ENCODE assay signal across 9 cellular contexts in genomic region chr15:43832485-43832884, GRCh38. TPM values are rescaled to one million over a fixed set of nuclear protein-coding genes. Genes with fewer than 3 reads are reported as not detected.
DNase-seq lines count a peak whose midpoint lies in the region; ATAC-seq and TF ChIP-seq lines count a peak whose summit lies in the region.
"Not testable (repeated sequence)": the region's sequence is repeated elsewhere in the genome, so short reads cannot be mapped to it uniquely, and the experiment has no call there.
"Had no signal": no experiment of that assay in that cellular context is flagged by ENCODE, and none has a peak within 500 bp of the region (broad histone marks: within the 10 kb centered on the region; RNA-seq: fewer than 3 reads in every experiment).

No MANE protein-coding gene starts in this region.

- POLR2A ChIA-PET in A673 (lab: Charles Lee; ENCODE audit: low non-redundant PET), result not testable (repeated sequence)
- POLR2A ChIA-PET in CD4-positive, alpha-beta memory T cell (lab: Charles Lee; ENCODE audit: partially characterized antibody), result interaction anchor here (0.6 to 1.4 kb wide), 5 partner anchors 9 to 879 kb away, joined by 3 to 4 read pairs (median 3); partner anchors contain the start of genes B2M and PATL2
- POLR2A ChIA-PET in activated CD4-positive, alpha-beta memory T cell treated with anti-CD3 and anti-CD28 coated beads, Interleukin-2, amount 10 ng/mL, durations not matched to agents 7 days and 5 days (lab: Charles Lee), result interaction anchor here (1.0 to 5.1 kb wide), 9 partner anchors 8 to 86 kb away, joined by 3 to 20 read pairs (median 4); partner anchors contain the start of genes ELL3, HYPK, MFAP1 and PDIA3

- CTCF ChIA-PET in A673 (lab: Charles Lee); CD4-positive, alpha-beta memory T cell (lab: Charles Lee; ENCODE audit: partially characterized antibody): not testable (repeated sequence)
- CTCF ChIA-PET in activated CD4-positive, alpha-beta memory T cell treated with anti-CD3 and anti-CD28 coated beads, Interleukin-2, amount 10 ng/mL, durations not matched to agents 7 days and 5 days (lab: Charles Lee), result interaction anchor here (0.6 to 1.0 kb wide), 3 partner anchors 8 to 465 kb away, joined by 3 to 4 read pairs (median 3); partner anchors contain the start of gene MFAP1

- peaks cover 58% of the 10 kb centered on the region for H3K36me3 ChIP-seq in A673 (ENCODE audit: insufficient read depth, low read length, poor library complexity, severe bottlenecking)
- H3K36me3 ChIP-seq in CD4-positive, alpha-beta memory T cell (ENCODE audit: insufficient read depth, low read length), result peaks cover 11% of the 10 kb centered on the region
- peaks cover 57% of the 10 kb centered on the region for H3K36me3 ChIP-seq in Karpas-422 (ENCODE audit: insufficient read depth, low read length)
- H3K36me3 ChIP-seq in SU-DHL-6 (ENCODE audit: low read length), result peaks cover 52% of the 10 kb centered on the region

- H3K36me3 Mint-ChIP-seq in CD4-positive, alpha-beta memory T cell, result peaks cover 23 to 26% of the 10 kb centered on the region in 2 donors
- peaks cover 66% of the 10 kb centered on the region for H3K36me3 Mint-ChIP-seq in activated CD4-positive, alpha-beta memory T cell treated with anti-CD3 and anti-CD28 coated beads, Interleukin-2, amount 10 ng/mL, durations not matched to agents 7 days and 5 days (ENCODE audit: low read depth)
- H3K36me3 Mint-ChIP-seq in activated T-helper 1 cell treated with anti-CD3 and anti-CD28 coated beads, Interleukin-12 subunit alpha, Interleukin-12 subunit beta, Interleukin-2, Interleukin-4 antibody, amounts not matched to agents 30 ng/mL and 10 ng/mL and 1 ng/mL, durations not matched to agents 14 hours and 24 hours and 36 hours (ENCODE audit: low read depth), result peaks cover 45% of the 10 kb centered on the region
- H3K36me3 Mint-ChIP-seq in effector memory CD8-positive, alpha-beta T cell (ENCODE audit: insufficient read depth), result peaks cover 32% of the 10 kb centered on the region
- H3K36me3 Mint-ChIP-seq in stimulated activated effector memory CD8-positive, alpha-beta T cell treated with anti-CD3 and anti-CD28 coated beads, Interleukin-12 subunit alpha, Interleukin-12 subunit beta, amount 100 ng/mL, for 72 hours, result peaks cover 100% of the 10 kb centered on the region

- H3K4me3 Mint-ChIP-seq in CD4-positive, alpha-beta memory T cell, result peak overlapping the region in 5 of 8 donors; percentile 40 to 74 (median 56)
- peak overlapping the region; percentile 64 for H3K4me3 Mint-ChIP-seq in activated CD4-positive, alpha-beta memory T cell treated with anti-CD3 and anti-CD28 coated beads, Interleukin-2, amount 10 ng/mL, durations not matched to agents 7 days and 5 days
- peak overlapping the region; percentile 45 for H3K4me3 Mint-ChIP-seq in activated T-helper 1 cell treated with anti-CD3 and anti-CD28 coated beads, Interleukin-12 subunit alpha, Interleukin-12 subunit beta, Interleukin-2, Interleukin-4 antibody, amounts not matched to agents 30 ng/mL and 10 ng/mL and 1 ng/mL, durations not matched to agents 14 hours and 24 hours and 36 hours
- H3K4me3 Mint-ChIP-seq in effector memory CD8-positive, alpha-beta T cell, result peak overlapping the region; percentile 40 to 63
- peak overlapping the region; percentile 42 for H3K4me3 Mint-ChIP-seq in stimulated activated effector memory CD8-positive, alpha-beta T cell treated with anti-CD3 and anti-CD28 coated beads, Interleukin-12 subunit alpha, Interleukin-12 subunit beta, amount 100 ng/mL, for 72 hours

- peaks cover 17 to 45% (median 28%) of the 10 kb centered on the region in 4 donors for H3K4me1 Mint-ChIP-seq in CD4-positive, alpha-beta memory T cell
- peaks cover 45% of the 10 kb centered on the region for H3K4me1 Mint-ChIP-seq in activated CD4-positive, alpha-beta memory T cell treated with anti-CD3 and anti-CD28 coated beads, Interleukin-2, amount 10 ng/mL, durations not matched to agents 7 days and 5 days
- H3K4me1 Mint-ChIP-seq in activated T-helper 1 cell treated with anti-CD3 and anti-CD28 coated beads, Interleukin-12 subunit alpha, Interleukin-12 subunit beta, Interleukin-2, Interleukin-4 antibody, amounts not matched to agents 30 ng/mL and 10 ng/mL and 1 ng/mL, durations not matched to agents 14 hours and 24 hours and 36 hours (ENCODE audit: low read depth), result peaks cover 48% of the 10 kb centered on the region
- H3K4me1 Mint-ChIP-seq in effector memory CD8-positive, alpha-beta T cell (ENCODE audit: low read depth in 2 of 2), result peaks cover 25 to 32% of the 10 kb centered on the region in 2 donors
- peaks cover 37% of the 10 kb centered on the region for H3K4me1 Mint-ChIP-seq in stimulated activated effector memory CD8-positive, alpha-beta T cell treated with anti-CD3 and anti-CD28 coated beads, Interleukin-12 subunit alpha, Interleukin-12 subunit beta, amount 100 ng/mL, for 72 hours

- not testable (repeated sequence) for ATAC-seq in effector memory CD8-positive, alpha-beta T cell (replicated peaks); stimulated activated effector memory CD8-positive, alpha-beta T cell treated with anti-CD3 and anti-CD28 coated beads, Interleukin-12 subunit alpha, Interleukin-12 subunit beta, amount 100 ng/mL, for 72 hours

- H3K27ac ChIP-seq in A673 (ENCODE audit: low read depth, low read length, poor library complexity, severe bottlenecking) (peak overlapping the region; percentile 62), Karpas-422 (ENCODE audit: low read length) (peak overlapping the region; percentile 85), SU-DHL-6 (ENCODE audit: low read depth, low read length) (peak overlapping the region; percentile 93)
- not testable (repeated sequence) for H3K27ac ChIP-seq in CD4-positive, alpha-beta memory T cell (ENCODE audit: low read depth, low read length)

- H3K4me2 ChIP-seq in Karpas-422 (ENCODE audit: low read depth, low read length, poor library complexity, severe bottlenecking), result not testable (repeated sequence)
- peak overlapping the region; percentile 100 for H3K4me2 ChIP-seq in SU-DHL-6 (ENCODE audit: low read depth, low read length, poor library complexity, severe bottlenecking)

- not testable (repeated sequence) for TF ChIP-seq CTCF in A673 (conservative IDR thresholded peaks at IDR 0.05; ENCODE audit: low read depth, low read length); SU-DHL-6 (IDR thresholded peaks at IDR 0.05; ENCODE audit: insufficient read depth, low read length, poor library complexity, severe bottlenecking)

- not testable (repeated sequence) for H3K9me3 Mint-ChIP-seq in CD4-positive, alpha-beta memory T cell; activated CD4-positive, alpha-beta memory T cell treated with anti-CD3 and anti-CD28 coated beads, Interleukin-2, amount 10 ng/mL, durations not matched to agents 7 days and 5 days; activated T-helper 1 cell treated with anti-CD3 and anti-CD28 coated beads, Interleukin-12 subunit alpha, Interleukin-12 subunit beta, Interleukin-2, Interleukin-4 antibody, amounts not matched to agents 30 ng/mL and 10 ng/mL and 1 ng/mL, durations not matched to agents 14 hours and 24 hours and 36 hours; effector memory CD8-positive, alpha-beta T cell; stimulated activated effector memory CD8-positive, alpha-beta T cell treated with anti-CD3 and anti-CD28 coated beads, Interleukin-12 subunit alpha, Interleukin-12 subunit beta, amount 100 ng/mL, for 72 hours

- H3K27me3 ChIP-seq in A673 (replicated peaks; ENCODE audit: insufficient read depth, low read depth, low read length, poor library complexity); CD4-positive, alpha-beta memory T cell (ENCODE audit: insufficient read depth, low read length); Karpas-422 (ENCODE audit: low read length); SU-DHL-6 (ENCODE audit: low read length): not testable (repeated sequence)

- H3K27ac Mint-ChIP-seq in CD4-positive, alpha-beta memory T cell, result peak overlapping the region in 5 of 7 donors; percentile 42 to 93 (median 68)
- peak overlapping the region; percentile 74 for H3K27ac Mint-ChIP-seq in activated CD4-positive, alpha-beta memory T cell treated with anti-CD3 and anti-CD28 coated beads, Interleukin-2, amount 10 ng/mL, durations not matched to agents 7 days and 5 days
- H3K27ac Mint-ChIP-seq in activated T-helper 1 cell treated with anti-CD3 and anti-CD28 coated beads, Interleukin-12 subunit alpha, Interleukin-12 subunit beta, Interleukin-2, Interleukin-4 antibody, amounts not matched to agents 30 ng/mL and 10 ng/mL and 1 ng/mL, durations not matched to agents 14 hours and 24 hours and 36 hours, result not testable (repeated sequence)
- H3K27ac Mint-ChIP-seq in effector memory CD8-positive, alpha-beta T cell, result peak overlapping the region; percentile 73 to 83
- peak overlapping the region; percentile 32 for H3K27ac Mint-ChIP-seq in stimulated activated effector memory CD8-positive, alpha-beta T cell treated with anti-CD3 and anti-CD28 coated beads, Interleukin-12 subunit alpha, Interleukin-12 subunit beta, amount 100 ng/mL, for 72 hours

- not testable (repeated sequence) for DNase-seq in A673 (ENCODE audit: low spot score); CD4-positive, alpha-beta memory T cell; Karpas-422; activated CD4-positive, alpha-beta memory T cell treated with anti-CD3 and anti-CD28 coated beads, Interleukin-2, amount 10 ng/mL, durations not matched to agents 7 days and 5 days; activated T-helper 1 cell treated with anti-CD3 and anti-CD28 coated beads, Interleukin-12 subunit alpha, Interleukin-12 subunit beta, Interleukin-2, Interleukin-4 antibody, amounts not matched to agents 30 ng/mL and 10 ng/mL and 1 ng/mL, durations not matched to agents 14 hours and 24 hours and 36 hours (ENCODE audit: low spot score); effector memory CD8-positive, alpha-beta T cell; stimulated activated effector memory CD8-positive, alpha-beta T cell treated with anti-CD3 and anti-CD28 coated beads, Interleukin-12 subunit alpha, Interleukin-12 subunit beta, amount 100 ng/mL, for 72 hours (ENCODE audit: low spot score in 2 of 2)

- not testable (repeated sequence) for H3K9ac ChIP-seq in Karpas-422 (ENCODE audit: low read length)
- peak overlapping the region; percentile 92 for H3K9ac ChIP-seq in SU-DHL-6 (ENCODE audit: low read length)

- H3K27me3 Mint-ChIP-seq in CD4-positive, alpha-beta memory T cell; activated CD4-positive, alpha-beta memory T cell treated with anti-CD3 and anti-CD28 coated beads, Interleukin-2, amount 10 ng/mL, durations not matched to agents 7 days and 5 days; activated T-helper 1 cell treated with anti-CD3 and anti-CD28 coated beads, Interleukin-12 subunit alpha, Interleukin-12 subunit beta, Interleukin-2, Interleukin-4 antibody, amounts not matched to agents 30 ng/mL and 10 ng/mL and 1 ng/mL, durations not matched to agents 14 hours and 24 hours and 36 hours (ENCODE audit: insufficient read depth); effector memory CD8-positive, alpha-beta T cell: not testable (repeated sequence)

- not testable (repeated sequence) for BruUV-seq in A673 (replicated peaks; lab: Mats Ljungman, UMichigan)

- intact Hi-C loops in A673 (cut with micrococcal nuclease; ENCODE audit: unreplicated experiment); CD4-positive, alpha-beta memory T cell (cut with micrococcal nuclease); activated T-helper 1 cell treated with anti-CD3 and anti-CD28 coated beads, Interleukin-12 subunit alpha, Interleukin-12 subunit beta, Interleukin-2, Interleukin-4 antibody, amounts not matched to agents 30 ng/mL and 10 ng/mL and 1 ng/mL, durations not matched to agents 14 hours and 24 hours and 36 hours (cut with micrococcal nuclease): not testable (repeated sequence)

- not testable (repeated sequence) for H3K4me1 ChIP-seq in A673 (ENCODE audit: insufficient read depth, low read length, poor library complexity, severe bottlenecking)
- H3K4me1 ChIP-seq in CD4-positive, alpha-beta memory T cell (ENCODE audit: insufficient read depth, low read length), result peaks cover 37% of the 10 kb centered on the region
- H3K4me1 ChIP-seq in Karpas-422 (ENCODE audit: low read length), result peaks cover 44% of the 10 kb centered on the region

- H4K20me1 ChIP-seq in Karpas-422 (ENCODE audit: insufficient read depth, low read depth, low read length), result not testable (repeated sequence)
- H4K20me1 ChIP-seq in SU-DHL-6 (ENCODE audit: low read depth, low read length), result peaks cover 30% of the 10 kb centered on the region; the same call in 1 of the 2 replicates

- not testable (repeated sequence) for H2AFZ ChIP-seq in Karpas-422 (ENCODE audit: low read length); SU-DHL-6 (ENCODE audit: low read depth, low read length, severe bottlenecking)

- H3F3A ChIP-seq in SU-DHL-6 (ENCODE audit: insufficient read depth), result peaks cover 41% of the 10 kb centered on the region

- H3K9me3 ChIP-seq in A673 (ENCODE audit: low read depth, low read length, poor library complexity, severe bottlenecking); CD4-positive, alpha-beta memory T cell (ENCODE audit: control insufficient read depth in 1 of 2, low read length in 2 of 2); Karpas-422 (ENCODE audit: low read length); SU-DHL-6 (ENCODE audit: insufficient read depth, low read length): not testable (repeated sequence)

- H3K9me2 ChIP-seq in Karpas-422 (replicated peaks; ENCODE audit: insufficient read depth, low read length); SU-DHL-6 (replicated peaks; ENCODE audit: insufficient read depth, low read length): not testable (repeated sequence)

- not testable (repeated sequence) for H3K4me3 ChIP-seq in A673 (ENCODE audit: low read depth, low read length, poor library complexity, severe bottlenecking); CD4-positive, alpha-beta memory T cell (ENCODE audit: low read length in 2 of 2); Karpas-422 (ENCODE audit: low read length)
- H3K4me3 ChIP-seq in SU-DHL-6 (ENCODE audit: insufficient read depth, low read length, poor library complexity, severe bottlenecking), result peak overlapping the region; percentile 81

- H3K79me2 ChIP-seq in Karpas-422 (ENCODE audit: low read length), result peaks cover 76% of the 10 kb centered on the region
- peaks cover 98% of the 10 kb centered on the region for H3K79me2 ChIP-seq in SU-DHL-6 (ENCODE audit: insufficient read depth, low read length)

RNA-seq across cellular contexts. Expression of gene WDR76, which starts 5.7 kb away (rescaled TPM):
- total RNA-seq in A673 (2021), result 61.3 and 65.2 TPM in 2 replicates
- 10 to 100 TPM; 17.2 TPM for total RNA-seq in CD4-positive, alpha-beta memory T cell
- 10 to 100 TPM in 1 of 2 donors, 1 to 10 TPM in 1; 8.7 to 12.2 TPM for polyA plus RNA-seq in CD4-positive, alpha-beta memory T cell
- total RNA-seq in Karpas-422 (2014; rRNA removed; shearing (Covaris generic); ENCODE audit: low replicate concordance), result 39.9 and 43.8 TPM in 2 replicates
- 10 to 100 TPM; 72.2 to 74.7 TPM for total RNA-seq in activated CD4-positive, alpha-beta memory T cell treated with anti-CD3 and anti-CD28 coated beads, Interleukin-2, amount 10 ng/mL, durations not matched to agents 7 days and 5 days
- total RNA-seq in activated T-helper 1 cell treated with anti-CD3 and anti-CD28 coated beads, Interleukin-12 subunit alpha, Interleukin-12 subunit beta, Interleukin-2, Interleukin-4 antibody, amounts not matched to agents 30 ng/mL and 10 ng/mL and 1 ng/mL, durations not matched to agents 14 hours and 24 hours and 36 hours, result 71.1 and 75.2 TPM in 2 replicates

RNA-seq across cellular contexts. Expression of gene MFAP1, which starts 8.0 kb away (rescaled TPM):
- total RNA-seq in A673 (2021), result 43.2 and 45.4 TPM in 2 replicates
- total RNA-seq in CD4-positive, alpha-beta memory T cell, result 10 to 100 TPM; 24.9 to 25.9 TPM
- 10 to 100 TPM in 1 of 2 donors, 1 to 10 TPM in 1; 5.4 to 22.5 TPM for polyA plus RNA-seq in CD4-positive, alpha-beta memory T cell
- 19.7 and 23.0 TPM in 2 replicates for total RNA-seq in Karpas-422 (2014; rRNA removed; shearing (Covaris generic); ENCODE audit: low replicate concordance)
- 10 to 100 TPM; 34.4 to 37.3 TPM for total RNA-seq in activated CD4-positive, alpha-beta memory T cell treated with anti-CD3 and anti-CD28 coated beads, Interleukin-2, amount 10 ng/mL, durations not matched to agents 7 days and 5 days
- 46.4 and 46.6 TPM in 2 replicates for total RNA-seq in activated T-helper 1 cell treated with anti-CD3 and anti-CD28 coated beads, Interleukin-12 subunit alpha, Interleukin-12 subunit beta, Interleukin-2, Interleukin-4 antibody, amounts not matched to agents 30 ng/mL and 10 ng/mL and 1 ng/mL, durations not matched to agents 14 hours and 24 hours and 36 hours

RNA-seq across cellular contexts. Expression of gene HYPK, which starts 32.1 kb away (rescaled TPM):
- total RNA-seq in A673 (2021), result 33.6 and 34.9 TPM in 2 replicates
- total RNA-seq in CD4-positive, alpha-beta memory T cell, result 10 to 100 TPM; 23.6 to 24.6 TPM
- polyA plus RNA-seq in CD4-positive, alpha-beta memory T cell, result 10 to 100 TPM; 10.2 to 15.2 TPM
- total RNA-seq in Karpas-422 (2014; rRNA removed; shearing (Covaris generic); ENCODE audit: low replicate concordance), result 31.1 and 32.5 TPM in 2 replicates
- 10 to 100 TPM; 14.3 to 14.4 TPM for total RNA-seq in activated CD4-positive, alpha-beta memory T cell treated with anti-CD3 and anti-CD28 coated beads, Interleukin-2, amount 10 ng/mL, durations not matched to agents 7 days and 5 days
- total RNA-seq in activated T-helper 1 cell treated with anti-CD3 and anti-CD28 coated beads, Interleukin-12 subunit alpha, Interleukin-12 subunit beta, Interleukin-2, Interleukin-4 antibody, amounts not matched to agents 30 ng/mL and 10 ng/mL and 1 ng/mL, durations not matched to agents 14 hours and 24 hours and 36 hours, result 22.0 TPM in 2 replicates

RNA-seq across cellular contexts. Expression of gene SERINC4, which starts 32.5 kb away (rescaled TPM):
- total RNA-seq in A673 (2021), result 0.33 TPM in 1 of 2 replicates, not detected in the other
- total RNA-seq in CD4-positive, alpha-beta memory T cell, result under 1 TPM in 1 of 2 experiments, not detected in 1; 0.25 TPM
- 1 to 10 TPM in 1 of 2 donors, under 1 TPM in 1; 0.70 to 3.4 TPM for polyA plus RNA-seq in CD4-positive, alpha-beta memory T cell
- not detected in 2 replicates for total RNA-seq in Karpas-422 (2014; rRNA removed; shearing (Covaris generic); ENCODE audit: low replicate concordance)
- under 1 TPM; 0.15 to 0.18 TPM for total RNA-seq in activated CD4-positive, alpha-beta memory T cell treated with anti-CD3 and anti-CD28 coated beads, Interleukin-2, amount 10 ng/mL, durations not matched to agents 7 days and 5 days
- total RNA-seq in activated T-helper 1 cell treated with anti-CD3 and anti-CD28 coated beads, Interleukin-12 subunit alpha, Interleukin-12 subunit beta, Interleukin-2, Interleukin-4 antibody, amounts not matched to agents 30 ng/mL and 10 ng/mL and 1 ng/mL, durations not matched to agents 14 hours and 24 hours and 36 hours, result 0.39 and 0.41 TPM in 2 replicates
- total RNA-seq: H1 had no signal

RNA-seq across cellular contexts. Expression of gene SERF2, which starts 40.4 kb away (rescaled TPM):
- total RNA-seq in A673 (2021), result 632 and 654 TPM in 2 replicates
- 100 to 1,000 TPM; 564 to 596 TPM for total RNA-seq in CD4-positive, alpha-beta memory T cell
- 1,000 to 10,000 TPM; 1,674 to 1,994 TPM for polyA plus RNA-seq in CD4-positive, alpha-beta memory T cell
- total RNA-seq in Karpas-422 (2014; rRNA removed; shearing (Covaris generic); ENCODE audit: low replicate concordance), result 882 and 1,084 TPM in 2 replicates
- 100 to 1,000 TPM; 907 to 928 TPM for total RNA-seq in activated CD4-positive, alpha-beta memory T cell treated with anti-CD3 and anti-CD28 coated beads, Interleukin-2, amount 10 ng/mL, durations not matched to agents 7 days and 5 days
- 531 and 540 TPM in 2 replicates for total RNA-seq in activated T-helper 1 cell treated with anti-CD3 and anti-CD28 coated beads, Interleukin-12 subunit alpha, Interleukin-12 subunit beta, Interleukin-2, Interleukin-4 antibody, amounts not matched to agents 30 ng/mL and 10 ng/mL and 1 ng/mL, durations not matched to agents 14 hours and 24 hours and 36 hours
